Comparison of ENCODE assay signal across 17 cellular contexts in genomic region chr15:41104234-41104633, GRCh38. TPM values are rescaled to one million over a fixed set of nuclear protein-coding genes. Genes with fewer than 3 reads are reported as not detected.
A peak's percentile ranks its signal among the peaks of the same experiment; 100 is the strongest.
DNase-seq lines count a peak whose midpoint lies in the region; ATAC-seq, FAIRE-seq and TF ChIP-seq lines count a peak whose summit lies in the region.
"Had no signal": no experiment of that assay in that cellular context is flagged by ENCODE, and none has a peak within 500 bp of the region (broad histone marks: within the 10 kb centered on the region; RNA-seq: fewer than 3 reads in every experiment).

No MANE protein-coding gene starts in this region.

- no peak overlapping the region for H2BK5ac ChIP-seq in trophoblast cell (ENCODE audit: low read depth, low read length, poor library complexity)

- H3K79me1 ChIP-seq in trophoblast cell (ENCODE audit: low read length), result no peaks in the 10 kb centered on the region

- no peak for TF ChIP-seq POLR2A in GM12878 (IDR thresholded peaks at IDR 0.05; ENCODE audit: low read depth, low read length)

- no peak overlapping the region for H3K9ac ChIP-seq in GM12878 (ENCODE audit: control insufficient read depth, insufficient read depth, low read length)
- H3K9ac ChIP-seq in trophoblast cell (ENCODE audit: low read length), result no peak overlapping the region

- H2AFZ ChIP-seq in GM12878 (ENCODE audit: control insufficient read depth, low read depth, low read length) (no peak overlapping the region), trophoblast cell (ENCODE audit: insufficient read depth, low read length, poor library complexity) (no peak overlapping the region)

- H3K4me1 ChIP-seq in GM12878 (ENCODE audit: control insufficient read depth, insufficient read depth, low read length), result no peaks in the 10 kb centered on the region
- H3K4me1 ChIP-seq in trophoblast cell (ENCODE audit: control insufficient read depth in 1 of 2, insufficient read depth in 2 of 2, low read length in 2 of 2), result no peaks in the 10 kb centered on the region
- H3K4me1 ChIP-seq: BE2C had no signal

- no peak for FAIRE-seq in GM12878 (lab: Jason Lieb, UNC)
- FAIRE-seq: GM19239, K562 had no signal

- H3K23ac ChIP-seq in trophoblast cell (ENCODE audit: low read length), result no peak overlapping the region

- no peak overlapping the region for H2BK12ac ChIP-seq in trophoblast cell (ENCODE audit: low read length)

- in situ Hi-C loops in GM12878 (cut with MboI), result no loop called here

- RAD21 ChIA-PET in GM12878 (lab: Charles Lee; ENCODE audit: unreplicated experiment), result interaction anchor here (0.6 kb wide), 1 partner anchor 14 kb away, joined by 3 read pairs; no protein-coding TSS in a partner anchor

- CTCF ChIA-PET in GM12878 (lab: Yijun Ruan, JAX), result interaction anchor here (2.3 kb wide), 1 partner anchor 10 kb away, joined by 6 read pairs; no protein-coding TSS in a partner anchor

- no peaks in the 10 kb centered on the region for H4K20me1 ChIP-seq in GM12878 (ENCODE audit: control insufficient read depth, insufficient read depth)

- no peak overlapping the region for H3K4me3 ChIP-seq in GM12878
- no peak overlapping the region for H3K4me3 ChIP-seq in trophoblast cell (ENCODE audit: low read depth, low read length)
- H3K4me3 ChIP-seq: K562 had no signal

- TF ChIP-seq RAD21 in GM12878 (IDR thresholded peaks at IDR 0.05; ENCODE audit: insufficient read depth, low read depth, low read length), result no peak

- DNase-seq in AG08396 (ENCODE audit: low spot score) (peak; percentile 25), HT1080 (ENCODE audit: low read depth) (peak; percentile 85), GM12878 (ENCODE audit: low read depth, low spot score) (no peak), glomerular visceral epithelial cell (ENCODE audit: extremely low spot score) (peak; percentile 16), NCI-H446 treated with DMSO at 0.1 percent for 48 hours (lab: John Stamatoyannopoulos, UW) (no peak), trophoblast cell (no peak), NCI-H345 treated with DMSO at 0.1 percent for 48 hours (lab: John Stamatoyannopoulos, UW; ENCODE audit: unreplicated experiment) (no peak)
- DNase-seq: activated B cell treated with CpG ODN at 0.5 μM for 24 hours; activated naive CD4-positive, alpha-beta T cell treated with anti-CD3 and anti-CD28 coated beads for 36 hours; BE2C; DND-41; NCI-H2081 treated with DMSO at 0.1 percent for 48 hours; stimulated activated CD4-positive, alpha-beta T cell treated with anti-CD3 and anti-CD28 coated beads, Interleukin-2, amount 100 ng/mL, for 24 hours had no signal

- intact Hi-C loops in GM12878 (cut with micrococcal nuclease; ENCODE audit: unreplicated experiment), result no loop called here

- ATAC-seq in GM12878 (no peak), HG02981 (IDR thresholded peaks at IDR 0.05; ENCODE audit: unreplicated experiment) (no peak)
- ATAC-seq: esophagus mucosa, K562 had no signal

- no peak overlapping the region for H3K14ac ChIP-seq in trophoblast cell (ENCODE audit: low read length)

- no peak for TF ChIP-seq CTCF in GM12878 (IDR thresholded peaks at IDR 0.05 in 2 of 3, conservative IDR thresholded peaks at IDR 0.05 in 1 of 3; ENCODE audit: control insufficient read depth in 2 of 3, extremely low read depth in 1 of 3, insufficient read depth in 1 of 3, low read depth in 3 of 3, low read length in 3 of 3)

- H3K27ac ChIP-seq in GM12878 (ENCODE audit: control insufficient read depth, insufficient read depth), result no peak overlapping the region
- no peak overlapping the region for H3K27ac ChIP-seq in trophoblast cell (ENCODE audit: low read depth, low read length)

- no peak overlapping the region for H4K8ac ChIP-seq in trophoblast cell (ENCODE audit: low read depth, low read length)

- peaks cover 36% of the 10 kb centered on the region for H3K79me2 ChIP-seq in GM12878 (ENCODE audit: control insufficient read depth, insufficient read depth, low read length)
- H3K79me2 ChIP-seq in trophoblast cell (ENCODE audit: control insufficient read depth, insufficient read depth, low read length, poor library complexity), result peaks cover 2% of the 10 kb centered on the region

- H2BK120ac ChIP-seq in trophoblast cell (ENCODE audit: insufficient read depth, low read length, poor library complexity), result no peak overlapping the region

- H2AK5ac ChIP-seq in trophoblast cell (ENCODE audit: low read length), result no peak overlapping the region

- TF ChIP-seq EP300 in GM12878 (IDR thresholded peaks at IDR 0.05; ENCODE audit: borderline replicate concordance in 1 of 2, control insufficient read depth in 1 of 2, low read depth in 2 of 2, low read length in 2 of 2), result no peak

- SMC1A ChIA-PET in GM12878 (lab: Charles Lee; ENCODE audit: uncharacterized antibody, unreplicated experiment), result no interaction called here

- H3K27me3 ChIP-seq in GM12878 (replicated peaks in 1 of 2; ENCODE audit: control insufficient read depth in 2 of 2, insufficient read depth in 2 of 2, low read length in 1 of 2) (no peaks in the 10 kb centered on the region), trophoblast cell (ENCODE audit: insufficient read depth, low read length) (no peaks in the 10 kb centered on the region)
- H3K27me3 ChIP-seq: BE2C had no signal

- BruUV-seq in GM12878 (replicated peaks; lab: Mats Ljungman, UMichigan), result no TSS peak

- H3K18ac ChIP-seq in trophoblast cell (ENCODE audit: low read length), result no peak overlapping the region

- no peak overlapping the region for H3K4ac ChIP-seq in trophoblast cell (ENCODE audit: low read depth, low read length)

- H3K36me3 ChIP-seq in GM12878 (ENCODE audit: control insufficient read depth in 2 of 2, insufficient read depth in 2 of 2, low read length in 1 of 2), result peaks cover 0 to 3% of the 10 kb centered on the region in 2 experiments; a peak in 2 of 4 replicates
- H3K36me3 ChIP-seq in trophoblast cell (ENCODE audit: control insufficient read depth in 1 of 2, insufficient read depth in 2 of 2, low read length in 2 of 2), result peaks cover 3 to 4% of the 10 kb centered on the region in 2 experiments

- no peak overlapping the region for H4K91ac ChIP-seq in trophoblast cell (ENCODE audit: low read depth, low read length)

- H3K9me3 ChIP-seq in GM12878 (replicated peaks; ENCODE audit: control insufficient read depth, insufficient read depth, low read length), result no peaks in the 10 kb centered on the region
- no peaks in the 10 kb centered on the region for H3K9me3 ChIP-seq in trophoblast cell (ENCODE audit: insufficient read depth, low read depth, low read length)
- H3K9me3 ChIP-seq: BE2C had no signal

- POLR2A ChIA-PET in GM12878 (lab: Charles Lee), result interaction anchor here (0.6 kb wide), 1 partner anchor 190 kb away, joined by 4 read pairs; no protein-coding TSS in a partner anchor

- no peak overlapping the region for H4K12ac ChIP-seq in trophoblast cell (ENCODE audit: low read depth, low read length)

- H3K4me2 ChIP-seq in GM12878 (ENCODE audit: control insufficient read depth, insufficient read depth) (no peak overlapping the region), trophoblast cell (ENCODE audit: low read length) (no peak overlapping the region)

- 80% methylated on average over 2 of the region's 2 CpGs for WGBS in GM12878 (ENCODE audit: insufficient coverage, insufficient replicate concordance, low lambda C conversion rate, missing lambda C conversion rate)
- WGBS in trophoblast cell (ENCODE audit: extremely low coverage, insufficient coverage, insufficient read length), result no CpG with 5 or more reads among the region's 2 CpGs

TF ChIP-seq in GM12878, 131 proteins besides CTCF, POLR2A, EP300 and RAD21:
- TF ChIP-seq MEF2A (IDR thresholded peaks at IDR 0.05; ENCODE audit: insufficient read depth, low read depth, low read length) (no peak), POLR2AphosphoS5 (IDR thresholded peaks at IDR 0.05; ENCODE audit: low read length) (0 out of 2 replicates have a peak, but pooled peaks have one; percentile 20)

RNA-seq across cellular contexts. Expression of gene INO80, which starts 11.8 kb away (rescaled TPM):
- 27.6 and 46.3 TPM in 2 replicates for total RNA-seq in HT1080 (2014; rRNA removed; shearing (Covaris generic))
- polyA plus RNA-seq in HT1080 (2015; cell fraction: cytosol; rRNA removed), result 8.7 and 14.4 TPM in 2 replicates
- polyA plus RNA-seq in HT1080 (2015; cell fraction: nucleus; rRNA removed), result 6.6 and 12.4 TPM in 2 replicates
- total RNA-seq in GM12878 (2013; cell fraction: nucleolus; rRNA removed), result 59.4 and 61.7 TPM in 2 replicates
- total RNA-seq in GM12878 (2014; rRNA removed) (22.8 and 24.5 TPM in 2 replicates), GM12878 (2014; rRNA removed; fragmentation: Illumina TruSeq; extraction: Trizol) (18.6 and 22.7 TPM in 2 replicates), GM12878 (2021) (24.4 and 25.0 TPM in 2 replicates)
- 5.8 TPM for polyA plus RNA-seq in GM12878 (2011; ENCODE audit: low read depth)
- polyA plus RNA-seq in GM12878 (2011; rRNA removed) (4.9 and 6.7 TPM in 2 replicates), GM12878 (2014; fragmentation: Illumina TruSeq; extraction: Trizol) (19.2 and 23.4 TPM in 2 replicates), GM12878 (2014; fragmentation: Nextera tagmentation; extraction: Ambion mirVana) (1 to 10 TPM; 4.5 to 5.0 TPM), GM12878 (2014; rRNA removed) (20.1 and 23.1 TPM in 2 replicates), GM12878 (2016; fragmentation: Nextera tagmentation; extraction: Ambion mirVana) (1 to 10 TPM; 9.7 TPM)
- polyA plus RNA-seq in GM12878 (2011; cell fraction: cytosol; rRNA removed), result 6.8 and 7.0 TPM in 2 replicates
- polyA plus RNA-seq in GM12878 (2011; cell fraction: nucleus; rRNA removed), result 9.0 and 12.8 TPM in 2 replicates
- polyA plus RNA-seq in GM12878 (2012), result 8.6 and 9.7 TPM in 2 replicates
- polyA minus RNA-seq in GM12878 (2011; rRNA and poly(A)+ RNA removed), result 9.6 and 12.8 TPM in 2 replicates
- 5.7 and 10.0 TPM in 2 replicates for polyA minus RNA-seq in GM12878 (2011; cell fraction: cytosol; rRNA and poly(A)+ RNA removed)
- polyA minus RNA-seq in GM12878 (2011; cell fraction: nucleus; rRNA and poly(A)+ RNA removed), result 13.8 and 14.5 TPM in 2 replicates
- polyA plus RNA-seq in trophoblast cell (2013), result 12.9 and 13.2 TPM in 2 replicates

Comparison
In these comparisons a context has a peak if more than half of its experiments do, and no peak if none do; other contexts are left out.
1. DNase-seq: peak in AG08396 (single experiment), HT1080 (single experiment) and glomerular visceral epithelial cell (single experiment); none in GM12878 (single experiment), NCI-H446 treated with DMSO at 0.1 percent for 48 hours (single experiment), trophoblast cell (0 of 2) and NCI-H345 treated with DMSO at 0.1 percent for 48 hours (single experiment).